ENCODE assay signal across 20 cellular contexts in the genomic region with DNA sequence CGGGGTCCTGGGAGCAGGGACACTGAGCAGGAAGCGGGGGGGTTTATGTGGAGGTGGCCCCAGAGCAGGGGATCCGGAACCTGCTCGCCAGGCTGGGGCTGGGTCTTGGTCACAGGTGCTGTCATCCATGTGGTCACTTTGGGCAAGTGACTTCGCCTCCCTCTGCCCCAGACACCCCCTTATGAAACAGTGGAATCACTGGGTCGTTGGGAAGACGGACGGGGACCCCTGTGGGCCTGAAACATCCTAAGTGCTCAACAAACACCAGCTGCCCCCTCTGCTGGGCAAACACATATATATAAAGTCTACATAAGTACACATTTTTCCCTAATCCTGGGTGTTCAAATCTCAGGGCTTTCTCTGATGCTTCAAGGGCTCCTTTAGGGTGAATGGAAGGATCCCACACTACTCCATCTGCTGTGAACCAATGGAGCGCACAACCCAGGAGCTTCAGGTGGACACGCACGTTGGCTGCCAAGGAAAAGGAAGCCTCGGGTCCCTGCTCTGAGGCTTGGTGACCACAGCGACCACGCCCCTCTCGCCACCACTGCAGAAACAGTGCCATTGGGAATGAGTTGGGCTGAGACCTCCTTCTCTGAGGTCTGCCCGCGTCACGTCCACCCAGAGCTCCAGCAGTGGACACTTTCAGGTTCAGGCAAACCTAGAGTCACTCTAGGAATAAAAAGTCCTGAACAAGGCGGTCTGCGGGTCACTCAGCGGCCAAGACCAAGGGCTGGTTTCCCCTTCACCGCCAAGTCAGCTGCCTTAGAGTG. TPM values are rescaled to one million over a fixed set of nuclear protein-coding genes. Genes with fewer than 3 reads are reported as not detected.
A peak's percentile ranks its signal among the peaks of the same experiment; 100 is the strongest.
DNase-seq lines count a peak whose midpoint lies in the region; ATAC-seq and TF ChIP-seq lines count a peak whose summit lies in the region.
"Had no signal": no experiment of that assay in that cellular context is flagged by ENCODE, and none has a peak within 500 bp of the region (broad histone marks: within the 10 kb centered on the region; RNA-seq: fewer than 3 reads in every experiment).

No MANE protein-coding gene starts in this region.

- H3K27me3 Mint-ChIP-seq in immature natural killer cell (ENCODE audit: low read depth in 3 of 3) = peaks cover 0 to 7% (median 6%) of the 10 kb centered on the region in 3 donors
- H3K27me3 Mint-ChIP-seq: CD4-positive, alpha-beta T cell had no signal

- H3K9me2 ChIP-seq in HCT116 (ENCODE audit: insufficient read depth) = no peaks in the 10 kb centered on the region
- no peaks in the 10 kb centered on the region for H3K9me2 ChIP-seq in PC-9 (ENCODE audit: insufficient read depth)

- H3K4me1 ChIP-seq in BE2C (no peaks in the 10 kb centered on the region), HCT116 (ENCODE audit: control insufficient read depth in 1 of 2, insufficient read depth in 2 of 2, low read length in 2 of 2) (no peaks in the 10 kb centered on the region), PC-9 (replicated peaks; ENCODE audit: insufficient read depth) (no peaks in the 10 kb centered on the region)
- H3K4me1 ChIP-seq: left lung had no signal

- RAD21 ChIA-PET in HCT116 (lab: Charles Lee; ENCODE audit: low non-redundant PET in 1 of 2, low total read pairs in 2 of 2, uncharacterized antibody in 2 of 2, unreplicated experiment in 2 of 2) = no interaction called here

- no peaks in the 10 kb centered on the region for H3K9me3 Mint-ChIP-seq in immature natural killer cell
- H3K9me3 Mint-ChIP-seq: activated naive CD4-positive, alpha-beta T cell treated with anti-CD3 and anti-CD28 coated beads, Interleukin-2, amount 50 U/mL, for 72 hours; CD4-positive, alpha-beta T cell had no signal

- no peak for TF ChIP-seq RAD21 in HCT116 (IDR thresholded peaks at IDR 0.05; ENCODE audit: low read depth)

- H3K27me3 ChIP-seq in BE2C = no peaks in the 10 kb centered on the region
- H3K27me3 ChIP-seq in HCT116 (ENCODE audit: insufficient read depth, low read length) = no peaks in the 10 kb centered on the region
- no peaks in the 10 kb centered on the region for H3K27me3 ChIP-seq in PC-9 (ENCODE audit: insufficient read depth, low read depth)
- H3K27me3 ChIP-seq: left lung, neutrophil had no signal

- peaks cover 12% of the 10 kb centered on the region; the same call in 1 of the 2 replicates for H3K79me2 ChIP-seq in HCT116 (ENCODE audit: insufficient read depth, low read length)
- peaks cover 43% of the 10 kb centered on the region for H3K79me2 ChIP-seq in PC-9 (ENCODE audit: low read depth)

- ATAC-seq in HCT116 (no peak), GM21360 (IDR thresholded peaks at IDR 0.05; ENCODE audit: unreplicated experiment) (no peak), HG03457 (IDR thresholded peaks at IDR 0.05; ENCODE audit: unreplicated experiment) (no peak)
- ATAC-seq: activated CD8-positive, alpha-beta T cell treated with anti-CD3 and anti-CD28 coated beads, Interleukin-2, amount 10 ng/mL, durations not matched to agents 7 days and 5 days; activated naive CD4-positive, alpha-beta T cell treated with anti-CD3 and anti-CD28 coated beads, Interleukin-2, amount 50 U/mL, for 72 hours; left lung had no signal

- intact Hi-C loops in HCT116 (cut with micrococcal nuclease) = no loop called here
- intact Hi-C loops in PC-9 (cut with micrococcal nuclease; ENCODE audit: unreplicated experiment) = no loop called here

- peak; percentile 18; the same call in 1 of the 2 replicates for TF ChIP-seq CTCF in BE2C (IDR thresholded peaks at IDR 0.05; ENCODE audit: low read depth, low read length)
- 0 out of 6 replicates have a peak, but pooled peaks of 2 of the 3 experiments have one; percentile 2 to 14 for TF ChIP-seq CTCF in HCT116 (IDR thresholded peaks at IDR 0.05 in 2 of 3, conservative IDR thresholded peaks at IDR 0.05 in 1 of 3; ENCODE audit: borderline replicate concordance in 1 of 3, insufficient read depth in 1 of 3, low read depth in 2 of 3, low read length in 2 of 3)
- peak; percentile 30; the same call in 1 of the 2 replicates for TF ChIP-seq CTCF in PC-9 (conservative IDR thresholded peaks at IDR 0.05)

- BruUV-seq in HCT116 (replicated peaks; lab: Mats Ljungman, UMichigan) (no TSS peak), PC-9 (replicated peaks; lab: Mats Ljungman, UMichigan) (no TSS peak)

- H3K36me3 ChIP-seq in BE2C (peaks cover 12% of the 10 kb centered on the region), HCT116 (ENCODE audit: control insufficient read depth in 1 of 2, insufficient read depth in 2 of 2, low read length in 2 of 2) (peaks cover 3 to 11% of the 10 kb centered on the region in 2 experiments; a peak in 3 of 4 replicates), PC-9 (ENCODE audit: low read depth) (peaks cover 38% of the 10 kb centered on the region)
- H3K36me3 ChIP-seq: neutrophil had no signal

- H4K20me1 ChIP-seq in HCT116 (ENCODE audit: insufficient read depth) = no peaks in the 10 kb centered on the region
- H4K20me1 ChIP-seq in PC-9 (ENCODE audit: insufficient read depth) = no peaks in the 10 kb centered on the region; the same call in 1 of the 2 replicates

- no peaks in the 10 kb centered on the region for H3K4me1 Mint-ChIP-seq in immature natural killer cell

- no peak for DNase-seq in BE2C
- DNase-seq in HCT116 (ENCODE audit: low read depth, low spot score) = no peak
- DNase-seq in PC-9 = no peak
- peak; percentile 45 to 46 for DNase-seq in erythroblast (lab: John Stamatoyannopoulos, UW)
- DNase-seq in nucleus accumbens (lab: John Stamatoyannopoulos, UW) = no peak
- DNase-seq in immature natural killer cell = no peak
- DNase-seq: activated CD8-positive, alpha-beta T cell treated with anti-CD3 and anti-CD28 coated beads, Interleukin-2, amount 10 ng/mL, durations not matched to agents 7 days and 5 days; activated T-cell treated with anti-CD3 and anti-CD28 coated beads, Interleukin-2, amount 50 U/mL, for 48 hours; CD4-positive, alpha-beta T cell; DMS53; HCEC 1CT; MV-4-11; NCI-H2029; Right ventricle myocardium superior had no signal

- peaks cover 31% of the 10 kb centered on the region for H3F3A ChIP-seq in PC-9 (ENCODE audit: insufficient read depth, low read depth)

- no peak overlapping the region for H3K4me3 Mint-ChIP-seq in immature natural killer cell
- H3K4me3 Mint-ChIP-seq: activated CD8-positive, alpha-beta T cell treated with anti-CD3 and anti-CD28 coated beads, Interleukin-2, amount 10 ng/mL, durations not matched to agents 7 days and 5 days; CD4-positive, alpha-beta T cell had no signal

- no peak for TF ChIP-seq POLR2A in HCT116 (IDR thresholded peaks at IDR 0.05; ENCODE audit: borderline replicate concordance, extremely low read depth, insufficient read depth, insufficient read length)
- no peak for TF ChIP-seq POLR2A in erythroblast (IDR thresholded peaks at IDR 0.05; ENCODE audit: low read length)

- CTCF ChIA-PET in HCT116 (lab: Charles Lee) = no interaction called here
- CTCF ChIA-PET in PC-9 (lab: Charles Lee) = no interaction called here

- H3K36me3 Mint-ChIP-seq in immature natural killer cell = no peaks in the 10 kb centered on the region
- H3K36me3 Mint-ChIP-seq: activated naive CD4-positive, alpha-beta T cell treated with anti-CD3 and anti-CD28 coated beads, Interleukin-2, amount 50 U/mL, for 72 hours had no signal

- H3K27ac ChIP-seq in HCT116 (ENCODE audit: low read depth, low read length) = no peak overlapping the region
- H3K27ac ChIP-seq in PC-9 = no peak overlapping the region
- H3K27ac ChIP-seq: coronary artery, left lung, neutrophil had no signal

- H3K9ac ChIP-seq in HCT116 (ENCODE audit: low read length) = no peak overlapping the region

- POLR2A ChIA-PET in HCT116 (lab: Charles Lee) (no interaction called here), PC-9 (lab: Charles Lee; ENCODE audit: unreplicated experiment) (no interaction called here)

- H3K4me3 ChIP-seq in BE2C (ENCODE audit: low read depth, low read length) (no peak overlapping the region), HCT116 (replicated peaks in 1 of 2; ENCODE audit: low read depth in 1 of 2, low read length in 2 of 2) (no peak overlapping the region), PC-9 (no peak overlapping the region)
- H3K4me3 ChIP-seq: coronary artery, left lung had no signal

- no peak overlapping the region for H2AFZ ChIP-seq in HCT116 (ENCODE audit: low read depth, low read length, poor library complexity, severe bottlenecking)
- no peak overlapping the region for H2AFZ ChIP-seq in PC-9

- H3K9me3 ChIP-seq in BE2C = no peaks in the 10 kb centered on the region
- no peaks in the 10 kb centered on the region for H3K9me3 ChIP-seq in HCT116 (ENCODE audit: control insufficient read depth in 1 of 2, insufficient read depth in 1 of 2, low read depth in 1 of 2, low read length in 2 of 2)
- H3K9me3 ChIP-seq in PC-9 (ENCODE audit: insufficient read depth, low read depth) = no peaks in the 10 kb centered on the region
- H3K9me3 ChIP-seq: left lung, neutrophil had no signal

- no peak overlapping the region for H3K27ac Mint-ChIP-seq in immature natural killer cell
- H3K27ac Mint-ChIP-seq: activated CD8-positive, alpha-beta T cell treated with anti-CD3 and anti-CD28 coated beads, Interleukin-2, amount 10 ng/mL, durations not matched to agents 7 days and 5 days; activated naive CD4-positive, alpha-beta T cell treated with anti-CD3 and anti-CD28 coated beads, Interleukin-2, amount 50 U/mL, for 72 hours; CD4-positive, alpha-beta T cell had no signal

- H3K4me2 ChIP-seq in HCT116 (ENCODE audit: low read length) (no peak overlapping the region), PC-9 (no peak overlapping the region)

TF ChIP-seq in HCT116, 20 proteins besides CTCF, POLR2A, EP300 and RAD21 (continues in another document):
- TF ChIP-seq CEBPB (IDR thresholded peaks at IDR 0.05; ENCODE audit: low read depth) = no peak
- no peak for TF ChIP-seq YY1 (IDR thresholded peaks at IDR 0.05; ENCODE audit: extremely low read depth, insufficient replicate concordance, low read depth, low read length)
- TF ChIP-seq CBX3 (IDR thresholded peaks at IDR 0.05; ENCODE audit: low read depth) = no peak

RNA-seq across cellular contexts. Expression of gene CDC42BPB, which starts 54.6 kb away (rescaled TPM):
- 142 TPM for polyA plus RNA-seq in BE2C (2012; ENCODE audit: insufficient read depth, insufficient read length, low read depth)
- total RNA-seq in HCT116 (2021; ENCODE audit: unreplicated experiment) (85.6 TPM), PC-9 (2021) (203 and 209 TPM in 2 replicates)
- polyA plus RNA-seq in HCT116 (2012) = 81.0 and 89.0 TPM in 2 replicates
- polyA plus RNA-seq in immature natural killer cell = not detected

Comparison
In these comparisons a context has a peak if more than half of its experiments do, and no peak if none do; other contexts are left out.
1. DNase-seq: peak in erythroblast (2 of 2); none in BE2C (single experiment), HCT116 (single experiment), PC-9 (0 of 2), nucleus accumbens (0 of 56) and immature natural killer cell (0 of 3).
2. Peak in every context shown above with its lines, with median percentiles within 50 percentile points of each other: CTCF ChIP-seq.